Comparison of ENCODE assay signal across 16 cellular contexts in genomic region chr11:103111400-103111799, GRCh38. TPM values are rescaled to one million over a fixed set of nuclear protein-coding genes. Genes with fewer than 3 reads are reported as not detected.
DNase-seq lines count a peak whose midpoint lies in the region; ATAC-seq, FAIRE-seq and TF ChIP-seq lines count a peak whose summit lies in the region.
"Had no signal": no experiment of that assay in that cellular context is flagged by ENCODE, and none has a peak within 500 bp of the region (broad histone marks: within the 10 kb centered on the region; RNA-seq: fewer than 3 reads in every experiment).

No MANE protein-coding gene starts in this region.

- H3K27ac Mint-ChIP-seq in MCF 10A (ENCODE audit: low read depth, unreplicated experiment) (no peak overlapping the region), astrocyte (ENCODE audit: unreplicated experiment) (no peak overlapping the region)

- H3K4me3 Mint-ChIP-seq in MCF 10A (ENCODE audit: unreplicated experiment) (peak overlapping the region; percentile 82), astrocyte (ENCODE audit: unreplicated experiment) (no peak overlapping the region)

- H2AFZ ChIP-seq in astrocyte (ENCODE audit: low read depth, low read length) (no peak overlapping the region), mesenchymal stem cell (ENCODE audit: low read depth, low read length) (no peak overlapping the region)
- H2AFZ ChIP-seq: PC-9 had no signal

- H4K8ac ChIP-seq in mesenchymal stem cell (ENCODE audit: low read length), result no peak overlapping the region

- no peak overlapping the region for H3K27ac ChIP-seq in breast epithelium
- H3K27ac ChIP-seq in astrocyte (ENCODE audit: low read depth, low read length), result no peak overlapping the region
- H3K27ac ChIP-seq in mesenchymal stem cell (ENCODE audit: low read length, poor library complexity, severe bottlenecking), result no peak overlapping the region
- H3K27ac ChIP-seq: HL-60, PC-9 had no signal

- no peak overlapping the region for H2BK120ac ChIP-seq in mesenchymal stem cell (ENCODE audit: low read depth, low read length)

- H3K27me3 ChIP-seq in breast epithelium (no peaks in the 10 kb centered on the region), astrocyte (ENCODE audit: insufficient read depth, low read length) (no peaks in the 10 kb centered on the region), mesenchymal stem cell (ENCODE audit: control insufficient read depth in 1 of 2, insufficient read depth in 1 of 2, low read length in 2 of 2) (no peaks in the 10 kb centered on the region)

- no TSS peak for BruUV-seq in MCF 10A (replicated peaks; lab: Mats Ljungman, UMichigan)

- peaks cover 22% of the 10 kb centered on the region for H3K36me3 Mint-ChIP-seq in MCF 10A (ENCODE audit: insufficient read depth, unreplicated experiment)
- H3K36me3 Mint-ChIP-seq in astrocyte (ENCODE audit: low read depth, unreplicated experiment), result peaks cover 5% of the 10 kb centered on the region
- H3K36me3 Mint-ChIP-seq: CD14-positive monocyte had no signal

- no peak overlapping the region for H2AK5ac ChIP-seq in mesenchymal stem cell (ENCODE audit: low read length, severe bottlenecking)

- H3K4me3 ChIP-seq in breast epithelium (peak overlapping the region in 1 of 3 donors; percentile 87), astrocyte (ENCODE audit: insufficient read depth, low read depth, low read length) (no peak overlapping the region), mesenchymal stem cell (ENCODE audit: insufficient read depth in 1 of 2, low read depth in 1 of 2, low read length in 2 of 2) (peak overlapping the region in 1 of 2 experiments; percentile 99)
- H3K4me3 ChIP-seq: GM12878, PC-9 had no signal

- CTCF ChIA-PET in MCF 10A (lab: Yijun Ruan, JAX), result interaction anchor here (0.7 to 2.7 kb wide), 4 partner anchors 11 to 219 kb away, joined by 3 to 8 read pairs (median 4); no protein-coding TSS in a partner anchor

- no peak for TF ChIP-seq CTCF in MCF 10A (IDR thresholded peaks at IDR 0.05; ENCODE audit: unreplicated experiment)
- TF ChIP-seq CTCF in breast epithelium (IDR thresholded peaks at IDR 0.05), result no peak
- no peak for TF ChIP-seq CTCF in astrocyte (IDR thresholded peaks at IDR 0.05; ENCODE audit: insufficient read depth, low read depth, low read length)
- TF ChIP-seq CTCF in GM13976 (IDR thresholded peaks at IDR 0.05; ENCODE audit: borderline replicate concordance, control extremely low read depth, extremely low read depth, insufficient read depth, missing control alignments), result no peak

- DNase-seq in MCF 10A (ENCODE audit: unreplicated experiment), result no peak
- no peak for DNase-seq in breast epithelium (ENCODE audit: low spot score in 2 of 2)
- DNase-seq in astrocyte (ENCODE audit: low read depth), result no peak
- DNase-seq in mesenchymal stem cell, result no peak
- DNase-seq in urothelium cell line (ENCODE audit: low spot score), result no peak
- no peak for DNase-seq in occipital lobe (lab: John Stamatoyannopoulos, UW)
- DNase-seq in GM13976 (ENCODE audit: low spot score), result no peak
- DNase-seq: NCI-H1092 treated with DMSO at 0.1 percent for 48 hours, NCI-H1694 treated with DMSO at 0.1 percent for 48 hours, NCI-H446, PC-9 had no signal

- H3K9me3 Mint-ChIP-seq in MCF 10A (ENCODE audit: unreplicated experiment), result no peaks in the 10 kb centered on the region
- H3K9me3 Mint-ChIP-seq in astrocyte (ENCODE audit: unreplicated experiment), result no peaks in the 10 kb centered on the region
- H3K9me3 Mint-ChIP-seq: CD14-positive monocyte had no signal

- H3K14ac ChIP-seq in mesenchymal stem cell (ENCODE audit: low read length in 2 of 2), result no peak overlapping the region

- POLR2A ChIA-PET in MCF 10A (lab: Yijun Ruan, JAX), result interaction anchor here (0.9 to 15.9 kb wide), 3 partner anchors 20 to 24 kb away, joined by 3 to 300 read pairs (median 4); partner anchors contain the start of gene DCUN1D5

- WGBS in mesenchymal stem cell, result 91% methylated on average over 5 of the region's 5 CpGs

- H3K4me1 ChIP-seq in breast epithelium (peaks cover 0 to 5% of the 10 kb centered on the region in 2 donors), astrocyte (ENCODE audit: insufficient read depth, low read length) (no peaks in the 10 kb centered on the region), mesenchymal stem cell (ENCODE audit: control insufficient read depth, insufficient read depth, low read depth, low read length) (peaks cover 4% of the 10 kb centered on the region)

- H2BK15ac ChIP-seq in mesenchymal stem cell (ENCODE audit: low read depth, poor library complexity, severe bottlenecking), result no peak overlapping the region

- no peak for ATAC-seq in GM21367 (IDR thresholded peaks at IDR 0.05; ENCODE audit: unreplicated experiment)
- ATAC-seq: GM12878, HCT116 had no signal

- no peaks in the 10 kb centered on the region for H3K27me3 Mint-ChIP-seq in MCF 10A (ENCODE audit: insufficient read depth, unreplicated experiment)
- no peaks in the 10 kb centered on the region for H3K27me3 Mint-ChIP-seq in astrocyte (ENCODE audit: low read depth, unreplicated experiment)

- no peaks in the 10 kb centered on the region for H3K36me3 ChIP-seq in breast epithelium
- no peaks in the 10 kb centered on the region for H3K36me3 ChIP-seq in astrocyte (ENCODE audit: insufficient read depth, low read length)
- peaks cover 3 to 39% of the 10 kb centered on the region in 2 experiments for H3K36me3 ChIP-seq in mesenchymal stem cell (ENCODE audit: control insufficient read depth in 1 of 2, insufficient read depth in 2 of 2, low read depth in 1 of 2, low read length in 2 of 2)

- no peak for FAIRE-seq in astrocyte (lab: Jason Lieb, UNC)
- no peak for FAIRE-seq in urothelium cell line (lab: Jason Lieb, UNC)
- FAIRE-seq: GM12878 had no signal

- TF ChIP-seq POLR2A in breast epithelium (IDR thresholded peaks at IDR 0.05), result no peak

- H3K4me2 ChIP-seq in astrocyte (ENCODE audit: low read length) (peak overlapping the region; percentile 17), mesenchymal stem cell (ENCODE audit: low read length, poor library complexity, severe bottlenecking) (no peak overlapping the region)
- H3K4me2 ChIP-seq: PC-9 had no signal

- no peak overlapping the region for H3K23ac ChIP-seq in mesenchymal stem cell (ENCODE audit: low read length in 2 of 2)

- H4K20me1 ChIP-seq in astrocyte (ENCODE audit: insufficient read depth, low read length), result no peaks in the 10 kb centered on the region

- no peak overlapping the region for H4K91ac ChIP-seq in mesenchymal stem cell (ENCODE audit: low read length)

- H3K4ac ChIP-seq in mesenchymal stem cell (ENCODE audit: low read depth in 1 of 2, low read length in 2 of 2), result no peak overlapping the region

- intact Hi-C loops in MCF 10A (cut with micrococcal nuclease), result no loop called here
- intact Hi-C loops in breast epithelium (cut with DNase I; ENCODE audit: low total_unique reads), result no loop called here

- H3K79me2 ChIP-seq in astrocyte (ENCODE audit: insufficient read depth, low read length), result peaks cover 3% of the 10 kb centered on the region

- H3K9ac ChIP-seq in astrocyte (ENCODE audit: low read length), result no peak overlapping the region
- peak overlapping the region; percentile 99 for H3K9ac ChIP-seq in mesenchymal stem cell (ENCODE audit: low read length)

- H3K9me3 ChIP-seq in breast epithelium (no peaks in the 10 kb centered on the region), astrocyte (ENCODE audit: insufficient read depth, low read depth, low read length) (no peaks in the 10 kb centered on the region), mesenchymal stem cell (ENCODE audit: control insufficient read depth, low read length) (no peaks in the 10 kb centered on the region)

- H2BK5ac ChIP-seq in mesenchymal stem cell (ENCODE audit: low read depth, low read length, poor library complexity, severe bottlenecking), result no peak overlapping the region

- H3K79me1 ChIP-seq in mesenchymal stem cell (replicated peaks; ENCODE audit: low read length, poor library complexity, severe bottlenecking), result peaks cover 2% of the 10 kb centered on the region

- H3K4me1 Mint-ChIP-seq in MCF 10A (ENCODE audit: insufficient read depth, unreplicated experiment), result peaks cover 13% of the 10 kb centered on the region
- H3K4me1 Mint-ChIP-seq in astrocyte (ENCODE audit: low read depth, unreplicated experiment), result peaks cover 7% of the 10 kb centered on the region

- H2BK12ac ChIP-seq in mesenchymal stem cell (ENCODE audit: low read length in 2 of 2), result no peak overlapping the region

- in situ Hi-C loops in GM13976 (cut with MboI; ENCODE audit: low sequenced_read_pairs, unreplicated experiment), result no loop called here

- H3K18ac ChIP-seq in mesenchymal stem cell (ENCODE audit: low read depth in 1 of 2, low read length in 2 of 2), result no peak overlapping the region

RNA-seq across cellular contexts. Expression of gene DYNC2H1, which starts 2.2 kb away (rescaled TPM):
- total RNA-seq in MCF 10A (2022), result 23.0 and 23.5 TPM in 2 replicates
- total RNA-seq in breast epithelium, result 10 to 100 TPM; 36.7 to 46.2 (median 40.3) TPM
- 17.2 and 20.9 TPM in 2 replicates for total RNA-seq in astrocyte
- polyA plus RNA-seq in mesenchymal stem cell (2013, experiment 1 of 2), result 6.5 TPM
- polyA plus RNA-seq in mesenchymal stem cell (2013, experiment 2 of 2), result 7.6 TPM
- 94.1 TPM for total RNA-seq in occipital lobe

RNA-seq across cellular contexts. Expression of gene DCUN1D5, which starts 19.4 kb away (rescaled TPM):
- 53.8 and 87.4 TPM in 2 replicates for total RNA-seq in MCF 10A (2022)
- 10 to 100 TPM; 31.8 to 38.2 (median 36.2) TPM for total RNA-seq in breast epithelium
- total RNA-seq in astrocyte, result 63.9 and 67.7 TPM in 2 replicates
- polyA plus RNA-seq in mesenchymal stem cell (2013, experiment 1 of 2), result 78.2 TPM
- polyA plus RNA-seq in mesenchymal stem cell (2013, experiment 2 of 2), result 83.8 TPM
- total RNA-seq in occipital lobe, result 51.8 TPM
